8 cellular contexts compared by ENCODE assay signal in the genomic region with DNA sequence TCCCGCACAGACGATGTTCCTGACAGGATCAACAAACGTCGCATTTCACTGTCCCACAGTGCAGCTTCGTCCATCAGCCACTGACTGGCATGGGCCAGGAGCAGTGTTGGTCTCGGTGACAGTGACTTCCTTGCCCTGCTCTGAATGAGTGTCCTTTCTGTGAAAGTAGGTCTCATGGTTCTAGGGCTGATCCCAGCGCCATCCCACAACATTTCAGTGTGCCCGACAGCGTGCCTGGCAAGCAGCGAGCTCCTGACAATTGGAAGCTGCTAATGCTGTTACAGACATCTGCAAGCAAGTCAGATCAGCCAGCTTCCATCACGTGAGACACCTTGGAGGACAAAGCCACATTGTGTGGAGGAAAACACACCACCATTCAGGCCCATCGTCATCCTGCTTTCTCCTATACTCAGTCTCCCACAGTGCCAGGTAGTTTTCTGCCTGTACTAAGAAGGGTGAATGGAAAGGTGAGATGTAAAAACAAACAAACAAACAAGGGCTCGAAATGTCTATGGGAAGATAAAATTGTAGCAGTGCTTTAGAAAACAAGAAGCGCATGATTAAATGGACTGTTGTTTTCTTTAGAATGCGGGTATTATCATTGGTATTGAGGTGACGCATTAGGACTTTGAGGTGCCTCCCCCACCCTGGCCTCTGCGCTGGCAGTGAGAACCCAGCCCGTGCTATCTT. TPM values are rescaled to one million over a fixed set of nuclear protein-coding genes. Genes with fewer than 3 reads are reported as not detected.
DNase-seq lines count a peak whose midpoint lies in the region; ATAC-seq and TF ChIP-seq lines count a peak whose summit lies in the region.
"Had no signal": no experiment of that assay in that cellular context is flagged by ENCODE, and none has a peak within 500 bp of the region (broad histone marks: within the 10 kb centered on the region; RNA-seq: fewer than 3 reads in every experiment).

No MANE protein-coding gene starts in this region.

- TF ChIP-seq CTCF in coronary artery (IDR thresholded peaks at IDR 0.05) (no peak), lower lobe of right lung (IDR thresholded peaks at IDR 0.05) (no peak), thyroid gland (IDR thresholded peaks at IDR 0.05) (no peak)

- H3K4me3 ChIP-seq in coronary artery = peak overlapping the region; percentile 31
- peak overlapping the region; percentile 17 for H3K4me3 ChIP-seq in lower lobe of right lung
- no peak overlapping the region for H3K4me3 ChIP-seq in thyroid gland (replicated peaks in 1 of 3)

- peak; percentile 79 for DNase-seq in NCI-H345 (lab: John Stamatoyannopoulos, UW)
- DNase-seq in coronary artery (ENCODE audit: low spot score) = no peak
- DNase-seq in lower lobe of right lung = no peak
- DNase-seq in thyroid gland = no peak
- DNase-seq in DMS79 treated with DMSO at 0.1 percent for 48 hours (lab: John Stamatoyannopoulos, UW) = no peak
- no peak for DNase-seq in activated CD4-positive, alpha-beta T cell treated with anti-CD3 and anti-CD28 coated beads, Interleukin-2, amount 50 U/mL, for 48 hours
- DNase-seq: stimulated activated CD4-positive, alpha-beta T cell treated with anti-CD3 and anti-CD28 coated beads, Interleukin-4, amount 100 ng/mL, for 24 hours had no signal

- intact Hi-C loops in lower lobe of right lung (cut with DNase I) (no loop called here), thyroid gland (cut with DNase I) (no loop called here)

- H3K27me3 ChIP-seq in lower lobe of right lung (ENCODE audit: low read depth) (no peaks in the 10 kb centered on the region), thyroid gland (no peaks in the 10 kb centered on the region)

- H3K4me1 ChIP-seq in lower lobe of right lung = peaks cover 41% of the 10 kb centered on the region
- peaks cover 11 to 34% of the 10 kb centered on the region in 2 donors for H3K4me1 ChIP-seq in thyroid gland

- 78 to 81% methylated on average over 15 to 18 of the region's 18 CpGs for WGBS in thyroid gland, 2 donors

- ATAC-seq in lower lobe of right lung (peak; percentile 4 to 9), HG03097 (IDR thresholded peaks at IDR 0.05; ENCODE audit: low FRiP score, unreplicated experiment) (no peak)

- H3K9me3 ChIP-seq in lower lobe of right lung (no peaks in the 10 kb centered on the region), thyroid gland (no peaks in the 10 kb centered on the region)

- H3K36me3 ChIP-seq in lower lobe of right lung = peaks cover 5% of the 10 kb centered on the region
- peaks cover 0 to 2% of the 10 kb centered on the region in 2 donors for H3K36me3 ChIP-seq in thyroid gland

- TF ChIP-seq POLR2A in thyroid gland (IDR thresholded peaks at IDR 0.05) = no peak

- peak overlapping the region; percentile 61 to 86 for H3K27ac ChIP-seq in coronary artery
- peak overlapping the region; percentile 76 for H3K27ac ChIP-seq in lower lobe of right lung
- peak overlapping the region; percentile 13 to 67 (median 59) for H3K27ac ChIP-seq in thyroid gland

RNA-seq across cellular contexts. Expression of a gene that starts 21.9 kb away (rescaled TPM):
- 65.1 TPM for total RNA-seq in lower lobe of right lung
- total RNA-seq in thyroid gland = 100 to 1,000 TPM in 2 of 4 donors, 10 to 100 TPM in 2; 59.9 to 133 (median 85.0) TPM

RNA-seq across cellular contexts. Expression of a gene that starts 42.7 kb away (rescaled TPM):
- 187 TPM for total RNA-seq in lower lobe of right lung
- 100 to 1,000 TPM; 222 to 327 (median 257) TPM for total RNA-seq in thyroid gland

Comparison
In these comparisons a context has a peak if more than half of its experiments do, and no peak if none do; other contexts are left out.
1. H3K4me3 ChIP-seq: peak in coronary artery (single experiment) and lower lobe of right lung (single experiment); none in thyroid gland (0 of 3).
2. Peak in every context shown above with its lines, with median percentiles within 50 percentile points of each other: H3K27ac ChIP-seq.